ENCODE assay signal across 16 cellular contexts in the genomic region with DNA sequence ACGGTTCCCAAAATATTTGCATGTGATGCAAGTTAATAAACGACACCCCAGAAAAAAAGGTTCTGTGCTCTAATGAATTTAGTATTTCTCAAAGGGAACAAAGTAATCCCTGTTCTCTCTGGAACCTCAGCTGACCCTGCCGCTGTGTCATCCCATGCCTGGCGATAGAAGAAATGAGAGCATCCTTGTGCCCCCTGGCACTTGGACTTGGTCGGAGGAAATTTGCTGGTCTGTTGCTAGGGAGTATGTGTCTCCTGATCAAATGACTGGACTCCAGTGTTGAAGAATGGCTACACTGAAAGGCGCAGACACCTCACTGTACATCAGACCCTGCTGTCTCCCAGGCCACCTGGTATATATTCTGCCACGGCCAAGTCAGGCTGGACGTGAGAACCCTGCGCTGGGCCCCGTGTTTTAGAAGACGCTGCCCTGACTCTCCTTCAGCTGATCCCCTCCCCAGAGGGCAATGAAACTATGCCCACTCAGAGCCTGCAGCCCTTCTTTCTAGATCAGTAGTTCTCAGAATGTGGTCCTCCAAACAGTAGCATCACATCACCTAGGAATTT.
A peak's percentile ranks its signal among the peaks of the same experiment; 100 is the strongest.
DNase-seq lines count a peak whose midpoint lies in the region; ATAC-seq and TF ChIP-seq lines count a peak whose summit lies in the region.
"Had no signal": no experiment of that assay in that cellular context is flagged by ENCODE, and none has a peak within 500 bp of the region (broad histone marks: within the 10 kb centered on the region; RNA-seq: fewer than 3 reads in every experiment).

No MANE protein-coding gene starts in this region.

- intact Hi-C loops in heart left ventricle (cut with DNase I): loop anchor here (2.0 to 10.0 kb wide), 10 partner anchors 55 to 466 kb away; partner anchors contain the start of genes ARHGAP21 (in 3 of the 10), ENKUR (in 1 of the 10) and THNSL1 (in 1 of the 10)
- intact Hi-C loops in head of caudate nucleus (cut with DNase I): loop anchor here (5.0 to 10.0 kb wide), 2 partner anchors 56 to 439 kb away; no protein-coding TSS in a partner anchor

- TF ChIP-seq POLR2A in heart left ventricle (IDR thresholded peaks at IDR 0.05): no peak

- ATAC-seq in heart left ventricle (no peak), HG02885 (IDR thresholded peaks at IDR 0.05; ENCODE audit: poor library complexity, unreplicated experiment) (no peak)
- ATAC-seq: CD8-positive, alpha-beta T cell; GM12878 had no signal

- H3K27me3 ChIP-seq in cardiac muscle cell (no peaks in the 10 kb centered on the region), heart left ventricle (no peaks in the 10 kb centered on the region)

- no peak for TF ChIP-seq CTCF in cardiac muscle cell (IDR thresholded peaks at IDR 0.05; ENCODE audit: low read depth, low read length)
- TF ChIP-seq CTCF in heart left ventricle (IDR thresholded peaks at IDR 0.05): no peak

- WGBS in heart left ventricle, 4 donors: 83 to 93% (median 88%) methylated on average over 8 to 11 of the region's 11 CpGs

- peaks cover 38% of the 10 kb centered on the region for H3K4me1 ChIP-seq in cardiac muscle cell (ENCODE audit: low read depth)
- peaks cover 0 to 26% (median 8%) of the 10 kb centered on the region in 12 donors for H3K4me1 ChIP-seq in heart left ventricle

- no peaks in the 10 kb centered on the region for H3K9me3 ChIP-seq in cardiac muscle cell (ENCODE audit: low read depth)
- H3K9me3 ChIP-seq in heart left ventricle: no peaks in the 10 kb centered on the region

- DNase-seq in cardiac muscle cell (ENCODE audit: low read depth in 1 of 2, low spot score in 1 of 2) (no peak), heart left ventricle (no peak), head of caudate nucleus (peak; percentile 9 to 85 (median 58)), nucleus accumbens (lab: John Stamatoyannopoulos, UW) (peak in 33 of 56 donors; percentile 4 to 72 (median 29)), SW480 (ENCODE audit: low spot score) (no peak)
- DNase-seq in activated CD4-positive, alpha-beta T cell treated with anti-CD3 and anti-CD28 coated beads, Interleukin-2, amount 50 U/mL, for 4 hours: no peak
- no peak for DNase-seq in activated CD4-positive, CD25-positive, alpha-beta regulatory T cell treated with anti-CD3 and anti-CD28 coated beads, Interleukin-2, amount 50 U/mL, for 72 hours
- DNase-seq: CD8-positive, alpha-beta T cell; DMS79; NCI-H1436; NCI-H2029; NCI-H510A; NCI-H774 had no signal

- no peak overlapping the region for H3K4me3 ChIP-seq in cardiac muscle cell
- no peak overlapping the region for H3K4me3 ChIP-seq in heart left ventricle
- H3K4me3 ChIP-seq: GM12878 had no signal

- no peaks in the 10 kb centered on the region for H3K36me3 ChIP-seq in cardiac muscle cell
- no peaks in the 10 kb centered on the region for H3K36me3 ChIP-seq in heart left ventricle

- H3K27ac ChIP-seq in cardiac muscle cell (peak overlapping the region; percentile 96), heart left ventricle (no peak overlapping the region)
- H3K27ac ChIP-seq: 22Rv1 had no signal

Comparison
In these comparisons a context has a peak if more than half of its experiments do, and no peak if none do; other contexts are left out.
1. DNase-seq: peak in head of caudate nucleus (42 of 42) and nucleus accumbens (33 of 56); none in cardiac muscle cell (0 of 2), heart left ventricle (0 of 5), activated CD4-positive, alpha-beta T cell treated with anti-CD3 and anti-CD28 coated beads, Interleukin-2, amount 50 U/mL, for 4 hours (0 of 2), activated CD4-positive, CD25-positive, alpha-beta regulatory T cell treated with anti-CD3 and anti-CD28 coated beads, Interleukin-2, amount 50 U/mL, for 72 hours (single experiment) and SW480 (single experiment).